In genomic region chr3:190339130-190339529, GRCh38 we compare ENCODE assay signal across 10 cellular contexts. TPM values are rescaled to one million over a fixed set of nuclear protein-coding genes. Genes with fewer than 3 reads are reported as not detected.
DNase-seq lines count a peak whose midpoint lies in the region; ATAC-seq and TF ChIP-seq lines count a peak whose summit lies in the region.
"Had no signal": no experiment of that assay in that cellular context is flagged by ENCODE, and none has a peak within 500 bp of the region (broad histone marks: within the 10 kb centered on the region; RNA-seq: fewer than 3 reads in every experiment).

No MANE protein-coding gene starts in this region.

- no peak for DNase-seq in BJ (ENCODE audit: low read depth)
- no peak for DNase-seq in NCI-H1048 (lab: John Stamatoyannopoulos, UW)
- no peak for DNase-seq in cerebellum (ENCODE audit: low spot score)
- no peak for DNase-seq in thyroid gland
- no peak for DNase-seq in ureter (ENCODE audit: low spot score)
- DNase-seq: activated CD8-positive, alpha-beta memory T cell treated with anti-CD3 and anti-CD28 coated beads, Interleukin-2, amount 10 ng/mL, durations not matched to agents 7 days and 5 days had no signal

- peak overlapping the region in 1 of 3 donors; percentile 46 for H3K27ac ChIP-seq in thyroid gland
- H3K27ac ChIP-seq: heart right ventricle had no signal

- no peaks in the 10 kb centered on the region for H3K36me3 ChIP-seq in BJ (ENCODE audit: control insufficient read depth, insufficient read depth, low read length)
- no peaks in the 10 kb centered on the region for H3K36me3 ChIP-seq in thyroid gland
- H3K36me3 ChIP-seq: heart right ventricle had no signal

- CTCF ChIA-PET in BJ (lab: Yijun Ruan, JAX), result interaction anchor here (1.8 to 6.8 kb wide), 2 partner anchors 10 to 16 kb away, joined by 5 to 47 read pairs; partner anchors contain the start of gene CLDN1

- intact Hi-C loops in thyroid gland (cut with DNase I), result no loop called here

- ATAC-seq in GM19438 (IDR thresholded peaks at IDR 0.05; ENCODE audit: low read depth, unreplicated experiment) (peak; percentile 95), esophagus mucosa (peak; percentile 73)
- ATAC-seq: activated CD8-positive, alpha-beta memory T cell treated with anti-CD3 and anti-CD28 coated beads, Interleukin-2, amount 10 ng/mL, durations not matched to agents 7 days and 5 days had no signal

- peaks cover 3 to 10% of the 10 kb centered on the region in 2 donors for H3K4me1 ChIP-seq in thyroid gland

- no peak for TF ChIP-seq POLR2A in thyroid gland (IDR thresholded peaks at IDR 0.05)

- peak; percentile 47; the same call in 1 of the 2 replicates for TF ChIP-seq RAD21 in Ishikawa (IDR thresholded peaks at IDR 0.05; ENCODE audit: low read depth)

- no peak overlapping the region for H3K4me3 ChIP-seq in BJ (ENCODE audit: low read depth, low read length)
- H3K4me3 ChIP-seq in thyroid gland (replicated peaks in 1 of 3), result no peak overlapping the region
- H3K4me3 ChIP-seq: heart right ventricle had no signal

- no peaks in the 10 kb centered on the region for H3K27me3 ChIP-seq in BJ (ENCODE audit: control insufficient read depth, insufficient read depth, low read length)
- no peaks in the 10 kb centered on the region for H3K27me3 ChIP-seq in thyroid gland
- H3K27me3 ChIP-seq: heart right ventricle had no signal

- no peak for TF ChIP-seq EP300 in Ishikawa (IDR thresholded peaks at IDR 0.05; ENCODE audit: borderline replicate concordance)

- POLR2A ChIA-PET in BJ (lab: Charles Lee), result no interaction called here

- H3K9me3 ChIP-seq in thyroid gland, result no peaks in the 10 kb centered on the region

- TF ChIP-seq CTCF in BJ (IDR thresholded peaks at IDR 0.05; ENCODE audit: insufficient read depth, low read depth, low read length) (0 out of 2 replicates have a peak, but pooled peaks have one; percentile 26), thyroid gland (IDR thresholded peaks at IDR 0.05) (peak in 1 of 6 experiments; percentile 3)

TF ChIP-seq in Ishikawa, 13 proteins besides CTCF, POLR2A, EP300 and RAD21:
- TF ChIP-seq REST (IDR thresholded peaks at IDR 0.05; ENCODE audit: low read depth) (no peak), MAX (IDR thresholded peaks at IDR 0.05) (peak; percentile 50; the same call in 1 of the 2 replicates), TCF12 (IDR thresholded peaks at IDR 0.05; ENCODE audit: low read depth) (no peak), CREB1 (IDR thresholded peaks at IDR 0.05; ENCODE audit: low read depth) (no peak), EGR1 (IDR thresholded peaks at IDR 0.05) (no peak)
TF ChIP-seq in Ishikawa: peak in this region for 1.

RNA-seq across cellular contexts. Expression of gene CLDN1, which starts 16.9 kb away (rescaled TPM):
- polyA plus RNA-seq in BJ (2011; rRNA removed), result 1.3 and 1.7 TPM in 2 replicates
- polyA minus RNA-seq in BJ (2011; rRNA and poly(A)+ RNA removed), result 0.87 and 1.00 TPM in 2 replicates
- total RNA-seq in esophagus mucosa, result 40.3 TPM
- total RNA-seq in cerebellum, result 0.45 TPM
- 10 to 100 TPM in 2 of 4 donors, 1 to 10 TPM in 2; 5.1 to 29.2 (median 8.5) TPM for total RNA-seq in thyroid gland
- total RNA-seq in ureter, result 64.2 TPM
- total RNA-seq: activated CD8-positive, alpha-beta memory T cell treated with anti-CD3 and anti-CD28 coated beads, Interleukin-2, amount 10 ng/mL, durations not matched to agents 7 days and 5 days had no signal

RNA-seq across cellular contexts. Expression of gene CLDN16, which starts 48.8 kb away (rescaled TPM):
- polyA plus RNA-seq in BJ (2011; rRNA removed), result not detected in 2 replicates
- not detected in 2 replicates for polyA minus RNA-seq in BJ (2011; rRNA and poly(A)+ RNA removed)
- total RNA-seq in esophagus mucosa, result 0.76 TPM
- not detected for total RNA-seq in cerebellum
- 1 to 10 TPM in 1 of 4 donors, under 1 TPM in 3; 0.27 to 3.3 (median 0.47) TPM for total RNA-seq in thyroid gland
- 1.1 TPM for total RNA-seq in ureter
- total RNA-seq: activated CD8-positive, alpha-beta memory T cell treated with anti-CD3 and anti-CD28 coated beads, Interleukin-2, amount 10 ng/mL, durations not matched to agents 7 days and 5 days; heart right ventricle had no signal
- polyA plus RNA-seq: heart right ventricle had no signal
